Comparison of ENCODE assay signal across 1 cellular context in genomic region chr2:85314884-85315242, GRCh38.
TF ChIP-seq lines count a peak whose summit lies in the region.

No MANE protein-coding gene starts in this region.

TF ChIP-seq in H1, 55 proteins besides CTCF, POLR2A, EP300 and RAD21:
- TF ChIP-seq ASH2L (IDR thresholded peaks at IDR 0.05; ENCODE audit: low read length) (no peak), POU5F1 (IDR thresholded peaks at IDR 0.05; ENCODE audit: low read depth, low read length) (no peak), POLR2AphosphoS5 (IDR thresholded peaks at IDR 0.05; ENCODE audit: low read depth, low read length) (peak; percentile 25; the same call in 1 of the 2 replicates), NRF1 (IDR thresholded peaks at IDR 0.05; ENCODE audit: low read depth, low read length) (no peak), PHF8 (conservative IDR thresholded peaks at IDR 0.05; ENCODE audit: low read depth, low read length) (no peak)
